Comparison of ENCODE assay signal across 7 cellular contexts in genomic region chr3:115658337-115659181, GRCh38.
A peak's percentile ranks its signal among the peaks of the same experiment; 100 is the strongest.
DNase-seq lines count a peak whose midpoint lies in the region; ATAC-seq lines count a peak whose summit lies in the region.

No MANE protein-coding gene starts in this region.

- DNase-seq in NCI-H2029 treated with DMSO at 0.1 percent for 48 hours (lab: John Stamatoyannopoulos, UW) (peak; percentile 70), islet precursor cell (peak; percentile 96)
- DNase-seq in activated CD4-positive, CD25-positive, alpha-beta regulatory T cell treated with anti-CD3 and anti-CD28 coated beads, Interleukin-2, amount 50 U/mL, for 16 hours (ENCODE audit: low read depth, low spot score), result peak; percentile 7
- peak; percentile 68 for DNase-seq in central memory CD4-positive, alpha-beta T cell
- DNase-seq in stimulated activated CD4-positive, alpha-beta T cell treated with anti-CD3 and anti-CD28 coated beads, Interleukin-12 subunit alpha, Interleukin-12 subunit beta, amount 100 ng/mL, for 4 hours, result peak; percentile 61

- ATAC-seq in GM18520 (IDR thresholded peaks at IDR 0.05; ENCODE audit: unreplicated experiment), result peak; percentile 87
- ATAC-seq in HG02981 (IDR thresholded peaks at IDR 0.05; ENCODE audit: unreplicated experiment), result peak; percentile 87

Comparison
In these comparisons a context has a peak if more than half of its experiments do, and no peak if none do; other contexts are left out.
1. Peak in every context shown above with its lines: DNase-seq and ATAC-seq.
2. DNase-seq: peak in every context shown above with its lines; median percentile 96 in islet precursor cell; 70 in NCI-H2029 treated with DMSO at 0.1 percent for 48 hours; 68 in central memory CD4-positive, alpha-beta T cell; 61 in stimulated activated CD4-positive, alpha-beta T cell treated with anti-CD3 and anti-CD28 coated beads, Interleukin-12 subunit alpha, Interleukin-12 subunit beta, amount 100 ng/mL, for 4 hours; 7 in activated CD4-positive, CD25-positive, alpha-beta regulatory T cell treated with anti-CD3 and anti-CD28 coated beads, Interleukin-2, amount 50 U/mL, for 16 hours.